In genomic region chr6:27688014-27688586, GRCh38 we compare ENCODE assay signal across 8 cellular contexts.
DNase-seq lines count a peak whose midpoint lies in the region; ATAC-seq and TF ChIP-seq lines count a peak whose summit lies in the region.

No MANE protein-coding gene starts in this region.

- ATAC-seq in HG02840 (IDR thresholded peaks at IDR 0.05; ENCODE audit: low FRiP score, unreplicated experiment) (peak; percentile 48), T-cell (replicated peaks in 1 of 4) (peak; percentile 78 to 86 (median 82)), HG02938 (IDR thresholded peaks at IDR 0.05; ENCODE audit: unreplicated experiment) (no peak)

- peak; percentile 91 for DNase-seq in NCI-H146 treated with DMSO at 0.1 percent for 48 hours (lab: John Stamatoyannopoulos, UW; ENCODE audit: unreplicated experiment)
- peak; percentile 70 to 91 (median 82) for DNase-seq in T-cell
- DNase-seq in amniotic stem cell (lab: John Stamatoyannopoulos, UW): peak; percentile 83
- DNase-seq in hippocampal formation (lab: John Stamatoyannopoulos, UW): peak; percentile 60 to 75
- DNase-seq in retinal pigment epithelial cell (ENCODE audit: low read depth): peak; percentile 58

- H3K27ac Mint-ChIP-seq in T-cell: peak overlapping the region; percentile 86 to 91

- H3K27me3 Mint-ChIP-seq in T-cell: peaks cover 0 to 6% of the 10 kb centered on the region in 2 donors

- peak overlapping the region; percentile 61 for H3K4me3 ChIP-seq in GM08714 (ENCODE audit: low read length)
- H3K4me3 ChIP-seq in retinal pigment epithelial cell (ENCODE audit: low read length): peak overlapping the region; percentile 89

- CTCF ChIA-PET in T-cell (lab: Charles Lee): interaction anchor here in 1 of 2 donors (0.6 to 4.5 kb wide), 10 partner anchors 64 to 454 kb away, joined by 3 to 27 read pairs (median 4); partner anchors contain the start of gene ZKSCAN8

- no peaks in the 10 kb centered on the region for H3K36me3 Mint-ChIP-seq in T-cell

- H3K4me1 Mint-ChIP-seq in T-cell: peaks cover 24 to 30% (median 27%) of the 10 kb centered on the region in 3 donors

- H3K4me3 Mint-ChIP-seq in T-cell: peak overlapping the region; percentile 85 to 94 (median 85)

- no peak for TF ChIP-seq CTCF in retinal pigment epithelial cell (conservative IDR thresholded peaks at IDR 0.05; ENCODE audit: low read depth, low read length)

- POLR2A ChIA-PET in T-cell (lab: Charles Lee): interaction anchor here in 1 of 2 donors (0.8 to 1.0 kb wide), 3 partner anchors 64 to 1632 kb away, joined by 3 to 4 read pairs (median 3); a partner anchor contains a TSS

- H3K9me3 Mint-ChIP-seq in T-cell: no peaks in the 10 kb centered on the region
